Comparison of ENCODE assay signal across 10 cellular contexts in genomic region chr5:137498301-137498735, GRCh38. TPM values are rescaled to one million over a fixed set of nuclear protein-coding genes. Genes with fewer than 3 reads are reported as not detected.
A peak's percentile ranks its signal among the peaks of the same experiment; 100 is the strongest.
DNase-seq lines count a peak whose midpoint lies in the region; ATAC-seq and TF ChIP-seq lines count a peak whose summit lies in the region.
"Had no signal": no experiment of that assay in that cellular context is flagged by ENCODE, and none has a peak within 500 bp of the region (broad histone marks: within the 10 kb centered on the region; RNA-seq: fewer than 3 reads in every experiment).

No MANE protein-coding gene starts in this region.

- H3K9me3 ChIP-seq in tibial artery = no peaks in the 10 kb centered on the region
- no peaks in the 10 kb centered on the region for H3K9me3 ChIP-seq in OCI-LY7 (ENCODE audit: low read length)

- intact Hi-C loops in tibial artery (cut with DNase I; ENCODE audit: low total_unique reads) = loop anchor here (5.0 to 10.0 kb wide), 2 partner anchors 176 to 694 kb away; no protein-coding TSS in a partner anchor
- intact Hi-C loops in OCI-LY7 (cut with micrococcal nuclease; ENCODE audit: unreplicated experiment) = no loop called here

- peak overlapping the region; percentile 72 for H3K4me3 Mint-ChIP-seq in chondrocyte (ENCODE audit: unreplicated experiment)
- H3K4me3 Mint-ChIP-seq: activated CD4-positive, alpha-beta T cell treated with anti-CD3 and anti-CD28 coated beads, Interleukin-2, amount 10 ng/mL, durations not matched to agents 7 days and 5 days; B cell had no signal

- BruUV-seq in OCI-LY7 (replicated peaks; lab: Mats Ljungman, UMichigan) = no TSS peak

- DNase-seq in NCI-H2227 (lab: John Stamatoyannopoulos, UW; ENCODE audit: unreplicated experiment) (peak; percentile 38), NCI-H2227 treated with DMSO at 0.1 percent for 48 hours (lab: John Stamatoyannopoulos, UW) (no peak), chondrocyte (ENCODE audit: low spot score) (no peak), tibial artery (peak in 1 of 2 donors; percentile 72), OCI-LY7 (ENCODE audit: low spot score) (no peak), DMS153 (lab: John Stamatoyannopoulos, UW) (no peak)
- DNase-seq: activated CD4-positive, alpha-beta T cell treated with anti-CD3 and anti-CD28 coated beads, Interleukin-2, amount 10 ng/mL, durations not matched to agents 7 days and 5 days had no signal

- no peaks in the 10 kb centered on the region for H3K9me3 Mint-ChIP-seq in chondrocyte (ENCODE audit: low read depth)
- H3K9me3 Mint-ChIP-seq: activated CD4-positive, alpha-beta T cell treated with anti-CD3 and anti-CD28 coated beads, Interleukin-2, amount 10 ng/mL, durations not matched to agents 7 days and 5 days had no signal

- no peaks in the 10 kb centered on the region for H3K36me3 Mint-ChIP-seq in chondrocyte (ENCODE audit: low read depth)

- peak overlapping the region; percentile 60 to 75 for H3K4me3 ChIP-seq in tibial artery
- H3K4me3 ChIP-seq in OCI-LY7 (ENCODE audit: low read depth, low read length, poor library complexity, severe bottlenecking) = no peak overlapping the region

- H3K4me1 Mint-ChIP-seq in chondrocyte (ENCODE audit: low read depth) = peaks cover 19% of the 10 kb centered on the region
- H3K4me1 Mint-ChIP-seq: activated CD4-positive, alpha-beta T cell treated with anti-CD3 and anti-CD28 coated beads, Interleukin-2, amount 10 ng/mL, durations not matched to agents 7 days and 5 days; B cell had no signal

- H3K27ac ChIP-seq in layer of hippocampus (ENCODE audit: low read depth, low read length) = peak overlapping the region; percentile 62
- peak overlapping the region; percentile 62 for H3K27ac ChIP-seq in tibial artery
- no peak overlapping the region for H3K27ac ChIP-seq in OCI-LY7 (ENCODE audit: low read depth, low read length, poor library complexity, severe bottlenecking)

- H3K79me2 ChIP-seq in OCI-LY7 (ENCODE audit: insufficient read depth, low read depth, low read length) = no peaks in the 10 kb centered on the region

- no peak for ATAC-seq in GM18519 (IDR thresholded peaks at IDR 0.05; ENCODE audit: low FRiP score, unreplicated experiment)

- no peak overlapping the region for H2AFZ ChIP-seq in OCI-LY7 (ENCODE audit: low read length)

- TF ChIP-seq CTCF in chondrocyte (IDR thresholded peaks at IDR 0.05) (no peak), tibial artery (IDR thresholded peaks at IDR 0.05) (no peak), OCI-LY7 (conservative IDR thresholded peaks at IDR 0.05; ENCODE audit: low read length) (no peak)

- POLR2A ChIA-PET in OCI-LY7 (lab: Charles Lee) = interaction anchor here (0.7 kb wide), 1 partner anchor 20 kb away, joined by 3 read pairs; no protein-coding TSS in a partner anchor

- H3K27me3 ChIP-seq in layer of hippocampus (ENCODE audit: control insufficient read depth, insufficient read depth, low read length) (no peaks in the 10 kb centered on the region), tibial artery (peaks cover 0 to 7% of the 10 kb centered on the region in 2 donors)

- H4K20me1 ChIP-seq in OCI-LY7 (ENCODE audit: insufficient read depth, low read length) = no peaks in the 10 kb centered on the region

- no peaks in the 10 kb centered on the region for H3K9me2 ChIP-seq in OCI-LY7 (ENCODE audit: insufficient read depth, low read length)

- peaks cover 2% of the 10 kb centered on the region for H3K27me3 Mint-ChIP-seq in chondrocyte (ENCODE audit: low read depth)

- H3K27ac Mint-ChIP-seq in chondrocyte (ENCODE audit: unreplicated experiment) = no peak overlapping the region
- H3K27ac Mint-ChIP-seq: activated CD4-positive, alpha-beta T cell treated with anti-CD3 and anti-CD28 coated beads, Interleukin-2, amount 10 ng/mL, durations not matched to agents 7 days and 5 days; B cell had no signal

- H3K4me2 ChIP-seq in OCI-LY7 (ENCODE audit: low read length) = no peak overlapping the region

- H3K36me3 ChIP-seq in tibial artery (no peaks in the 10 kb centered on the region), OCI-LY7 (ENCODE audit: insufficient read depth, low read length) (no peaks in the 10 kb centered on the region)

- H3K4me1 ChIP-seq in tibial artery = peaks cover 0 to 18% (median 11%) of the 10 kb centered on the region in 4 donors
- no peaks in the 10 kb centered on the region for H3K4me1 ChIP-seq in OCI-LY7 (ENCODE audit: insufficient read depth, low read length, poor library complexity, severe bottlenecking)

- CTCF ChIA-PET in OCI-LY7 (lab: Charles Lee; ENCODE audit: unreplicated experiment) = no interaction called here

RNA-seq across cellular contexts. Expression of gene SPOCK1, which starts 0.8 kb away (rescaled TPM):
- total RNA-seq in chondrocyte (125 to 201 TPM (median 127 TPM) in 3 replicates), OCI-LY7 (2022) (0.29 and 0.30 TPM in 2 replicates)
- total RNA-seq in OCI-LY7 (2014; rRNA removed; shearing (Covaris generic)) = 1.5 TPM in 1 of 2 replicates, not detected in the other
- total RNA-seq: B cell had no signal

Comparison
In these comparisons a context has a peak if more than half of its experiments do, and no peak if none do; other contexts are left out.
1. RNA of gene SPOCK1, which starts 0.8 kb away (total RNA-seq): 125 to 201 TPM in chondrocyte; 0.29 to 1.5 TPM in OCI-LY7; every median in the first group is over 10 times any median in the second.